Comparison of ENCODE assay signal across 21 cellular contexts in genomic region chr1:73899311-73899710, GRCh38.
DNase-seq lines count a peak whose midpoint lies in the region; ATAC-seq and TF ChIP-seq lines count a peak whose summit lies in the region.
"Had no signal": no experiment of that assay in that cellular context is flagged by ENCODE, and none has a peak within 500 bp of the region (broad histone marks: within the 10 kb centered on the region; RNA-seq: fewer than 3 reads in every experiment).

No MANE protein-coding gene starts in this region.

- no peak overlapping the region for H2AK9ac ChIP-seq in IMR-90 (replicated peaks; ENCODE audit: low read depth, low read length, poor library complexity)

- intact Hi-C loops in IMR-90 (cut with micrococcal nuclease), result no loop called here

- no peak for TF ChIP-seq RAD21 in IMR-90 (IDR thresholded peaks at IDR 0.05; ENCODE audit: low read length)

- H3K9me1 ChIP-seq in IMR-90 (ENCODE audit: insufficient read depth, low read length), result no peaks in the 10 kb centered on the region

- no peaks in the 10 kb centered on the region for H3K79me1 ChIP-seq in IMR-90 (ENCODE audit: low read depth in 1 of 2, low read length in 2 of 2)
- peaks cover 2% of the 10 kb centered on the region for H3K79me1 ChIP-seq in trophoblast cell (ENCODE audit: low read length)

- TF ChIP-seq CTCF in IMR-90 (conservative IDR thresholded peaks at IDR 0.05; ENCODE audit: low read depth, low read length) (no peak), epithelial cell of esophagus (IDR thresholded peaks at IDR 0.05; ENCODE audit: insufficient read depth, low read depth, low read length, missing control alignments) (no peak)

- CTCF ChIA-PET in IMR-90 (lab: Yijun Ruan, JAX), result no interaction called here

- H2AFZ ChIP-seq in IMR-90 (replicated peaks; ENCODE audit: low read length, poor library complexity) (no peak overlapping the region), trophoblast cell (ENCODE audit: insufficient read depth, low read length, poor library complexity) (no peak overlapping the region)

- H4K8ac ChIP-seq in IMR-90 (ENCODE audit: low read depth in 2 of 2, low read length in 2 of 2) (no peak overlapping the region), trophoblast cell (ENCODE audit: low read depth, low read length) (no peak overlapping the region)

- H4K91ac ChIP-seq in IMR-90 (ENCODE audit: insufficient read depth, low read depth, low read length) (no peak overlapping the region), trophoblast cell (ENCODE audit: low read depth, low read length) (no peak overlapping the region)

- H3K9ac ChIP-seq in IMR-90 (ENCODE audit: low read depth, low read length) (no peak overlapping the region), trophoblast cell (ENCODE audit: low read length) (no peak overlapping the region)
- H3K9ac ChIP-seq: SK-N-SH had no signal

- no peak overlapping the region for H2BK20ac ChIP-seq in IMR-90 (ENCODE audit: low read depth, low read length)

- no peak overlapping the region for H4K12ac ChIP-seq in trophoblast cell (ENCODE audit: low read depth, low read length)

- H2BK120ac ChIP-seq in IMR-90 (ENCODE audit: low read depth, low read length), result no peak overlapping the region
- H2BK120ac ChIP-seq in trophoblast cell (ENCODE audit: insufficient read depth, low read length, poor library complexity), result no peak overlapping the region

- no peaks in the 10 kb centered on the region for H3K79me2 ChIP-seq in trophoblast cell (ENCODE audit: control insufficient read depth, insufficient read depth, low read length, poor library complexity)

- ATAC-seq in GM19463 (IDR thresholded peaks at IDR 0.05; ENCODE audit: unreplicated experiment) (peak; percentile 41), IMR-90 (ENCODE audit: low read depth) (no peak)
- ATAC-seq: HCT116 had no signal

- no CpG with 5 or more reads among the region's 3 CpGs for WGBS in IMR-90 (ENCODE audit: extremely low coverage in 2 of 2, insufficient read length in 1 of 2), 2 experiments
- whole genome bisulfite sequencing in trophoblast cell (ENCODE audit: extremely low coverage, insufficient coverage, insufficient read length), result no CpG with 5 or more reads among the region's 3 CpGs

- H3K18ac ChIP-seq in IMR-90 (ENCODE audit: low read depth, low read length) (no peak overlapping the region), trophoblast cell (ENCODE audit: low read length) (no peak overlapping the region)

- H3K9me3 ChIP-seq in IMR-90 (ENCODE audit: control insufficient read depth, insufficient read depth, low read length) (no peaks in the 10 kb centered on the region), trophoblast cell (ENCODE audit: insufficient read depth, low read depth, low read length) (no peaks in the 10 kb centered on the region)
- H3K9me3 ChIP-seq: BE2C, SK-N-SH had no signal

- no peak for DNase-seq in IMR-90
- peak; percentile 10 for DNase-seq in epithelial cell of esophagus (ENCODE audit: low read depth)
- DNase-seq in trophoblast cell, result no peak
- no peak for DNase-seq in NCI-H128 (lab: John Stamatoyannopoulos, UW; ENCODE audit: unreplicated experiment)
- no peak for DNase-seq in mesenteric fat pad (ENCODE audit: low spot score)
- DNase-seq in GDM1 (lab: John Stamatoyannopoulos, UW), result no peak
- DNase-seq: ACHN; BE2C; Calu3; CD8-positive, alpha-beta memory T cell; Kasumi-1; NCI-H1105 treated with DMSO at 0.1 percent for 48 hours; NCI-H2029; NCI-H446; NCI-H524 treated with DMSO at 0.1 percent for 48 hours; NCI-H774; SIG-M5; SK-N-SH; SW 1271 had no signal

- no peak overlapping the region for H2AK5ac ChIP-seq in IMR-90 (ENCODE audit: low read depth, low read length)
- H2AK5ac ChIP-seq in trophoblast cell (ENCODE audit: low read length), result no peak overlapping the region

- H3K14ac ChIP-seq in IMR-90 (replicated peaks; ENCODE audit: low read depth, low read length) (no peak overlapping the region), trophoblast cell (ENCODE audit: low read length) (no peak overlapping the region)

- no peak overlapping the region for H3K23ac ChIP-seq in IMR-90 (ENCODE audit: low read depth, low read length)
- H3K23ac ChIP-seq in trophoblast cell (ENCODE audit: low read length), result no peak overlapping the region

- no peak overlapping the region for H2BK12ac ChIP-seq in trophoblast cell (ENCODE audit: low read length)

- no peaks in the 10 kb centered on the region for H3K27me3 ChIP-seq in IMR-90 (ENCODE audit: control insufficient read depth, insufficient read depth, low read length)
- no peaks in the 10 kb centered on the region for H3K27me3 ChIP-seq in trophoblast cell (ENCODE audit: insufficient read depth, low read length)
- H3K27me3 ChIP-seq: BE2C had no signal

- dilution Hi-C loops in IMR-90 (cut with HindIII; ENCODE audit: low sequenced_read_pairs, unreplicated experiment), result no loop called here

- H3K4me1 ChIP-seq in IMR-90 (ENCODE audit: control insufficient read depth, insufficient read depth, low read length), result no peaks in the 10 kb centered on the region
- peaks cover 0 to 2% of the 10 kb centered on the region in 2 experiments for H3K4me1 ChIP-seq in trophoblast cell (ENCODE audit: control insufficient read depth in 1 of 2, insufficient read depth in 2 of 2, low read length in 2 of 2)
- H3K4me1 ChIP-seq: BE2C had no signal

- no peak overlapping the region for H2BK15ac ChIP-seq in IMR-90 (ENCODE audit: low read depth, low read length)

- H3K4me3 ChIP-seq in IMR-90 (ENCODE audit: insufficient read depth, low read depth, low read length) (no peak overlapping the region), epithelial cell of esophagus (ENCODE audit: low read length) (no peak overlapping the region), trophoblast cell (ENCODE audit: low read depth, low read length) (no peak overlapping the region)

- TF ChIP-seq POLR2A in IMR-90 (IDR thresholded peaks at IDR 0.05; ENCODE audit: low read depth, low read length), result no peak

- H3K4ac ChIP-seq in IMR-90 (ENCODE audit: low read depth, low read length) (no peak overlapping the region), trophoblast cell (ENCODE audit: low read depth, low read length) (no peak overlapping the region)

- H4K20me1 ChIP-seq in IMR-90 (ENCODE audit: insufficient read depth, low read length), result no peaks in the 10 kb centered on the region

- H2BK5ac ChIP-seq in IMR-90 (ENCODE audit: low read depth, low read length, poor library complexity, severe bottlenecking), result no peak overlapping the region
- H2BK5ac ChIP-seq in trophoblast cell (ENCODE audit: low read depth, low read length, poor library complexity), result no peak overlapping the region

- H3K4me2 ChIP-seq in IMR-90 (ENCODE audit: low read depth, low read length) (no peak overlapping the region), trophoblast cell (ENCODE audit: low read length) (no peak overlapping the region)
- H3K4me2 ChIP-seq: SK-N-SH had no signal

- no peak overlapping the region for H3K27ac ChIP-seq in IMR-90 (ENCODE audit: insufficient read depth, low read length)
- peak overlapping the region; percentile 67 for H3K27ac ChIP-seq in trophoblast cell (ENCODE audit: low read depth, low read length)

- no peak overlapping the region for H4K5ac ChIP-seq in IMR-90 (ENCODE audit: low read depth, low read length)

- H3K56ac ChIP-seq in IMR-90 (ENCODE audit: extremely low read depth, insufficient read depth, low read length), result no peak overlapping the region

- no TSS peak for BruUV-seq in IMR-90 (replicated peaks; lab: Mats Ljungman, UMichigan)

- in situ Hi-C loops in IMR-90 (cut with MboI; ENCODE audit: low sequenced_read_pairs), result no loop called here

- H3K36me3 ChIP-seq in IMR-90 (ENCODE audit: control insufficient read depth, insufficient read depth, low read length), result no peaks in the 10 kb centered on the region
- H3K36me3 ChIP-seq in trophoblast cell (ENCODE audit: control insufficient read depth in 1 of 2, insufficient read depth in 2 of 2, low read length in 2 of 2), result no peaks in the 10 kb centered on the region
- H3K36me3 ChIP-seq: BE2C had no signal

- POLR2A ChIA-PET in IMR-90 (lab: Charles Lee; ENCODE audit: unreplicated experiment), result no interaction called here

TF ChIP-seq in IMR-90, 13 proteins besides CTCF, POLR2A, EP300 and RAD21:
- no peak for TF ChIP-seq RCOR1 (IDR thresholded peaks at IDR 0.05; ENCODE audit: insufficient replicate concordance, low read length)
- TF ChIP-seq RFX5 (IDR thresholded peaks at IDR 0.05; ENCODE audit: low read depth, low read length), result no peak
- peak; percentile 82 for TF ChIP-seq MAFK (IDR thresholded peaks at IDR 0.05; ENCODE audit: low read depth, low read length)
- no peak for TF ChIP-seq MAZ (IDR thresholded peaks at IDR 0.05; ENCODE audit: borderline replicate concordance, low read depth, low read length)
